ENCODE assay signal across 10 cellular contexts in the genomic region with DNA sequence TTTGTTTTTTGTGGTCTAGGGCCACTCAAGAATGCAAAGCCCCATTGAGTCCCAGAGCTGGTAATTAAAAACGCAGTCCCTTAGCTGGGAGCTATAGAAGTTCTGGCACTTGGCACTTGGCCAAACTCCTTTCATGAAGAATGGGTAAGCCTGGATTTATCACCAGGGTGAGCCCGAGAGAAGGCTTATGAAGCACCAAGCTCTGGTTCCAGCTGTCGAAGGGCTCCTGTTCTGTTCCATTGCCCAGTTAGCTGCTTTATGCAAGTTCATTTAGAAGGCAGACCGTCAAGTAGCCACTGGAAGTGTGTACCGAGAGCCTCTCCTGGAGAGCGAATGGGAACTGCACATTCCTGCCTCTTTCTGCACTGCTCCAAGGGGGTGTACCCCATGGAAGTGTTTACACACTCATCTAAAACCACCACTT. TPM values are rescaled to one million over a fixed set of nuclear protein-coding genes. Genes with fewer than 3 reads are reported as not detected.
DNase-seq lines count a peak whose midpoint lies in the region; ATAC-seq and TF ChIP-seq lines count a peak whose summit lies in the region.
"Had no signal": no experiment of that assay in that cellular context is flagged by ENCODE, and none has a peak within 500 bp of the region (broad histone marks: within the 10 kb centered on the region; RNA-seq: fewer than 3 reads in every experiment).

No MANE protein-coding gene starts in this region.

- H3K4me1 Mint-ChIP-seq in MCF 10A (ENCODE audit: insufficient read depth, unreplicated experiment) (no peaks in the 10 kb centered on the region), type B pancreatic cell (ENCODE audit: unreplicated experiment) (peaks cover 9% of the 10 kb centered on the region), immature natural killer cell (no peaks in the 10 kb centered on the region)

- H3K4me1 ChIP-seq in mammary epithelial cell (ENCODE audit: insufficient read depth, low read length), result no peaks in the 10 kb centered on the region

- no peak overlapping the region for H3K27ac ChIP-seq in mammary epithelial cell (ENCODE audit: insufficient read depth, low read depth, low read length)

- H3K79me2 ChIP-seq in mammary epithelial cell (ENCODE audit: insufficient read depth, low read length), result no peaks in the 10 kb centered on the region

- H3K9ac ChIP-seq in mammary epithelial cell (ENCODE audit: insufficient read depth, low read length), result no peak overlapping the region

- peaks cover 8% of the 10 kb centered on the region for H3K27me3 ChIP-seq in mammary epithelial cell (ENCODE audit: insufficient read depth, low read length)

- H3K27ac Mint-ChIP-seq in MCF 10A (ENCODE audit: low read depth, unreplicated experiment) (no peak overlapping the region), type B pancreatic cell (no peak overlapping the region), immature natural killer cell (no peak overlapping the region)

- no peak overlapping the region for H3K4me2 ChIP-seq in mammary epithelial cell (ENCODE audit: insufficient read depth, low read depth, low read length)

- H3K27me3 Mint-ChIP-seq in MCF 10A (ENCODE audit: insufficient read depth, unreplicated experiment), result peaks cover 70% of the 10 kb centered on the region
- peaks cover 65% of the 10 kb centered on the region for H3K27me3 Mint-ChIP-seq in type B pancreatic cell
- peaks cover 2 to 20% (median 3%) of the 10 kb centered on the region in 3 donors for H3K27me3 Mint-ChIP-seq in immature natural killer cell (ENCODE audit: low read depth in 3 of 3)

- H3K9me3 Mint-ChIP-seq in MCF 10A (ENCODE audit: unreplicated experiment) (peaks cover 15% of the 10 kb centered on the region), type B pancreatic cell (peaks cover 10% of the 10 kb centered on the region), immature natural killer cell (peaks cover 0 to 4% (median 0%) of the 10 kb centered on the region in 6 donors)

- no TSS peak for BruUV-seq in MCF 10A (replicated peaks; lab: Mats Ljungman, UMichigan)
- no TSS peak for BruUV-seq in mammary epithelial cell (replicated peaks; lab: Mats Ljungman, UMichigan)

- CTCF ChIA-PET in MCF 10A (lab: Yijun Ruan, JAX) (interaction anchor here (0.8 kb wide), 1 partner anchor 48 kb away, joined by 3 read pairs; no protein-coding TSS in a partner anchor), mammary epithelial cell (lab: Charles Lee; ENCODE audit: low non-redundant PET) (no interaction called here)

- no peak overlapping the region for H2AFZ ChIP-seq in mammary epithelial cell (ENCODE audit: low read depth, low read length)

- dilution Hi-C loops in mammary epithelial cell (cut with HindIII; ENCODE audit: low sequenced_read_pairs), result no loop called here

- H3K9me3 ChIP-seq in mammary epithelial cell (replicated peaks; ENCODE audit: insufficient read depth, low read length), result no peaks in the 10 kb centered on the region

- in situ Hi-C loops in mammary epithelial cell (cut with MboI; ENCODE audit: low sequenced_read_pairs in 2 of 2), result no loop called here

- TF ChIP-seq CTCF in MCF 10A (IDR thresholded peaks at IDR 0.05; ENCODE audit: unreplicated experiment) (no peak), mammary epithelial cell (conservative IDR thresholded peaks at IDR 0.05 in 1 of 2, IDR thresholded peaks at IDR 0.05 in 1 of 2; ENCODE audit: extremely low read depth in 1 of 2, insufficient read depth in 1 of 2, low read depth in 1 of 2, low read length in 2 of 2) (no peak), epithelial cell of esophagus (IDR thresholded peaks at IDR 0.05; ENCODE audit: insufficient read depth, low read depth, low read length, missing control alignments) (no peak), type B pancreatic cell (conservative IDR thresholded peaks at IDR 0.05) (no peak)

- WGBS in mammary epithelial cell (ENCODE audit: low coverage, missing lambda C conversion rate), result 64% methylated on average over 6 of the region's 6 CpGs

- H4K20me1 ChIP-seq in mammary epithelial cell (ENCODE audit: insufficient read depth, low read length), result no peaks in the 10 kb centered on the region

- POLR2A ChIA-PET in MCF 10A (lab: Yijun Ruan, JAX), result no interaction called here

- H3K36me3 Mint-ChIP-seq in MCF 10A (ENCODE audit: insufficient read depth, unreplicated experiment) (peaks cover 6% of the 10 kb centered on the region), type B pancreatic cell (no peaks in the 10 kb centered on the region), immature natural killer cell (no peaks in the 10 kb centered on the region)

- intact Hi-C loops in MCF 10A (cut with micrococcal nuclease) (no loop called here), mammary epithelial cell (cut with micrococcal nuclease) (loop anchor here (2.0 kb wide), 1 partner anchor 27 kb away; no protein-coding TSS in a partner anchor)

- ATAC-seq in HG02759 (IDR thresholded peaks at IDR 0.05; ENCODE audit: unreplicated experiment), result no peak

- no peak overlapping the region for H3K4me3 Mint-ChIP-seq in MCF 10A (ENCODE audit: unreplicated experiment)
- no peak overlapping the region for H3K4me3 Mint-ChIP-seq in type B pancreatic cell
- H3K4me3 Mint-ChIP-seq in immature natural killer cell, result no peak overlapping the region

- H3K36me3 ChIP-seq in mammary epithelial cell (ENCODE audit: insufficient read depth, low read length), result no peaks in the 10 kb centered on the region

- peak; percentile 49 for DNase-seq in MCF 10A (ENCODE audit: unreplicated experiment)
- no peak for DNase-seq in mammary epithelial cell
- peak; percentile 97 to 99 for DNase-seq in NCI-H524 (lab: John Stamatoyannopoulos, UW)
- DNase-seq in epithelial cell of esophagus (ENCODE audit: low read depth), result peak; percentile 42
- peak; percentile 53 for DNase-seq in type B pancreatic cell (ENCODE audit: extremely low spot score, unreplicated experiment)
- no peak for DNase-seq in hippocampal formation (lab: John Stamatoyannopoulos, UW)
- DNase-seq in immature natural killer cell, result no peak
- DNase-seq: activated effector memory CD4-positive, alpha-beta T cell treated with anti-CD3 and anti-CD28 coated beads, Interleukin-2, amount 50 U/mL, for 16 hours had no signal

- H3K4me3 ChIP-seq in mammary epithelial cell (replicated peaks in 1 of 3; ENCODE audit: insufficient read depth in 1 of 3, low read depth in 2 of 3, low read length in 3 of 3), result no peak overlapping the region
- H3K4me3 ChIP-seq in epithelial cell of esophagus (ENCODE audit: low read length), result no peak overlapping the region

RNA-seq across cellular contexts. Expression of a gene that starts 14.2 kb away (rescaled TPM):
- total RNA-seq in MCF 10A (2022), result not detected in 2 replicates
- not detected for total RNA-seq in mammary epithelial cell
- polyA plus RNA-seq in mammary epithelial cell, result not detected
- not detected for polyA minus RNA-seq in mammary epithelial cell
- 7.8 and 9.6 TPM in 2 replicates for total RNA-seq in type B pancreatic cell (ENCODE audit: low replicate concordance)
- not detected for polyA plus RNA-seq in immature natural killer cell

RNA-seq across cellular contexts. Expression of a gene that starts 17.5 kb away (rescaled TPM):
- total RNA-seq in MCF 10A (2022), result not detected in 2 replicates
- not detected for total RNA-seq in mammary epithelial cell
- polyA plus RNA-seq in mammary epithelial cell, result not detected
- not detected for polyA minus RNA-seq in mammary epithelial cell
- total RNA-seq in type B pancreatic cell (ENCODE audit: low replicate concordance), result 1.5 and 6.5 TPM in 2 replicates
- polyA plus RNA-seq in immature natural killer cell, result not detected
- total RNA-seq: ureter had no signal

RNA-seq across cellular contexts. Expression of a gene that starts 46.7 kb away (rescaled TPM):
- total RNA-seq in MCF 10A (2022) (not detected in 2 replicates), mammary epithelial cell (not detected), type B pancreatic cell (ENCODE audit: low replicate concordance) (0.34 TPM in 1 of 2 replicates, not detected in the other)
- polyA plus RNA-seq in mammary epithelial cell (not detected), immature natural killer cell (not detected)
- polyA minus RNA-seq in mammary epithelial cell, result not detected
- total RNA-seq: ureter had no signal

RNA-seq across cellular contexts. Expression of a gene that starts 52.5 kb away (rescaled TPM):
- total RNA-seq in MCF 10A (2022), result not detected in 2 replicates
- total RNA-seq in mammary epithelial cell, result not detected
- polyA plus RNA-seq in mammary epithelial cell, result not detected
- not detected for polyA minus RNA-seq in mammary epithelial cell
- total RNA-seq in type B pancreatic cell (ENCODE audit: low replicate concordance), result 0.60 TPM in 1 of 2 replicates, not detected in the other
- polyA plus RNA-seq in immature natural killer cell, result not detected
- total RNA-seq: ureter had no signal

Comparison
In these comparisons a context has a peak if more than half of its experiments do, and no peak if none do; other contexts are left out.
1. DNase-seq: peak in MCF 10A (single experiment), NCI-H524 (2 of 2), epithelial cell of esophagus (single experiment) and type B pancreatic cell (single experiment); none in mammary epithelial cell (single experiment), hippocampal formation (0 of 2) and immature natural killer cell (0 of 3).